ENCODE assay signal across 21 cellular contexts in genomic region chr15:41734079-41734478, GRCh38. TPM values are rescaled to one million over a fixed set of nuclear protein-coding genes. Genes with fewer than 3 reads are reported as not detected.
DNase-seq lines count a peak whose midpoint lies in the region; ATAC-seq and TF ChIP-seq lines count a peak whose summit lies in the region.
"Had no signal": no experiment of that assay in that cellular context is flagged by ENCODE, and none has a peak within 500 bp of the region (broad histone marks: within the 10 kb centered on the region; RNA-seq: fewer than 3 reads in every experiment).

No MANE protein-coding gene starts in this region.

- no peak for TF ChIP-seq CTCF in omental fat pad (IDR thresholded peaks at IDR 0.05)
- TF ChIP-seq CTCF in GM13976 (IDR thresholded peaks at IDR 0.05; ENCODE audit: borderline replicate concordance, control extremely low read depth, extremely low read depth, insufficient read depth, missing control alignments): no peak

- in situ Hi-C loops in GM13976 (cut with MboI; ENCODE audit: low sequenced_read_pairs, unreplicated experiment): no loop called here

- ATAC-seq in omental fat pad (ENCODE audit: low FRiP score) (no peak), esophagus mucosa (no peak)
- ATAC-seq: A549, PC-3 had no signal

- DNase-seq in EL (peak; percentile 22), LHCN-M2 (ENCODE audit: low read depth) (peak; percentile 7), astrocyte of the hippocampus (ENCODE audit: low read depth, low spot score) (peak; percentile 34), non-pigmented ciliary epithelial cell (ENCODE audit: low read depth) (peak; percentile 11), NCI-H187 treated with DMSO at 0.1 percent for 48 hours (lab: John Stamatoyannopoulos, UW) (no peak), omental fat pad (ENCODE audit: low spot score) (no peak), GM13976 (ENCODE audit: low spot score) (no peak)
- DNase-seq: BE2C; CD4-positive, CD25-positive, alpha-beta regulatory T cell; DMS79; Karpas-422; MG63; NCI-H1417; NCI-H1694 treated with DMSO at 0.1 percent for 48 hours; NCI-H446; NCI-H526; PC-3; RPMI8226; SHP77 treated with DMSO at 0.1 percent for 48 hours had no signal

RNA-seq across cellular contexts. Expression of gene MAPKBP1, which starts 40.2 kb away (rescaled TPM):
- total RNA-seq in LHCN-M2 (2014; rRNA removed) (18.3 and 20.7 TPM in 2 replicates), omental fat pad (10 to 100 TPM; 13.4 to 24.1 (median 14.4) TPM), esophagus mucosa (26.1 TPM)
- 7.4 TPM for polyA plus RNA-seq in LHCN-M2 (2012)

Comparison
In these comparisons a context has a peak if more than half of its experiments do, and no peak if none do; other contexts are left out.
1. DNase-seq: peak in EL (single experiment), LHCN-M2 (single experiment), astrocyte of the hippocampus (single experiment) and non-pigmented ciliary epithelial cell (single experiment); none in NCI-H187 treated with DMSO at 0.1 percent for 48 hours (single experiment), omental fat pad (single experiment) and GM13976 (single experiment).